ENCODE assay signal across 19 cellular contexts in the genomic region with DNA sequence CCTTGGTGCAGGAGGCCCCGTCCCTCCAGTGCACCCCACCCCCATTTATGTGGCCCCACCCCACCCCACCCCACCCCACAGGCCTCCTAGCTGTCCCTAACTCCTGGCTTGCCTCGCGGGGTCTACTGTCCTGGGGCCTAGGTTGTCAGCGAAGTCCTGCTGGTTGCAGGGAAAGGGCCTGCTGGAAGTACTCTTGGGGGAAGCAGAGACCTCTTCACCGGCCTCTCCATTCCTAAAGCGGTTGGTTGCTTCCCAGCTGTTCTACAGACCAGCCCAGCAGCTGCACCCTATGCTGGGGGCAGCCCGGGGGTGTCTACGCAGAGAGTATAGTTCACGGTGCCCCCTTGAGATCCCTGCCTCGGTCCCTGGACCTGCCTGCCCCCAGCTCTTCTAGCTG. TPM values are rescaled to one million over a fixed set of nuclear protein-coding genes. Genes with fewer than 3 reads are reported as not detected.
DNase-seq lines count a peak whose midpoint lies in the region; ATAC-seq and TF ChIP-seq lines count a peak whose summit lies in the region.
"Had no signal": no experiment of that assay in that cellular context is flagged by ENCODE, and none has a peak within 500 bp of the region (broad histone marks: within the 10 kb centered on the region; RNA-seq: fewer than 3 reads in every experiment).

No MANE protein-coding gene starts in this region.

- no peak for DNase-seq in HCT116 (ENCODE audit: low read depth, low spot score)
- no peak for DNase-seq in foreskin keratinocyte
- DNase-seq in NCI-H1930 (lab: John Stamatoyannopoulos, UW): no peak
- DNase-seq in brain microvascular endothelial cell: no peak
- no peak for DNase-seq in SK-N-DZ (ENCODE audit: low spot score)
- DNase-seq in activated CD8-positive, alpha-beta memory T cell treated with anti-CD3 and anti-CD28 coated beads, Interleukin-2, amount 50 U/mL, for 4 hours: no peak
- DNase-seq: C1 segment of cervical spinal cord, DMS 273 treated with DMSO at 0.1 percent for 48 hours, GDM1, KG1, NCI-H1417 treated with DMSO at 0.1 percent for 48 hours, NCI-H2029 treated with DMSO at 0.1 percent for 48 hours, NCI-H510A, SHP77 had no signal

- no TSS peak for BruUV-seq in HCT116 (replicated peaks; lab: Mats Ljungman, UMichigan)

- no peaks in the 10 kb centered on the region for H3K9me3 ChIP-seq in HCT116 (ENCODE audit: control insufficient read depth in 1 of 2, insufficient read depth in 1 of 2, low read depth in 1 of 2, low read length in 2 of 2)
- H3K9me3 ChIP-seq: A549 had no signal

- H3K79me2 ChIP-seq in HCT116 (ENCODE audit: insufficient read depth, low read length): peaks cover 10% of the 10 kb centered on the region; the same call in 1 of the 2 replicates

- in situ Hi-C loops in brain microvascular endothelial cell (cut with HindIII; ENCODE audit: low pct_ligation_motif_present, low sequenced_read_pairs): no loop called here

- intact Hi-C loops in HCT116 (cut with micrococcal nuclease): no loop called here

- H3K4me3 ChIP-seq in HCT116 (replicated peaks in 1 of 2; ENCODE audit: low read depth in 1 of 2, low read length in 2 of 2) (no peak overlapping the region), brain microvascular endothelial cell (ENCODE audit: low read depth, low read length) (no peak overlapping the region)
- H3K4me3 ChIP-seq: A549, GM12878 had no signal

- no peak for TF ChIP-seq RAD21 in HCT116 (IDR thresholded peaks at IDR 0.05; ENCODE audit: low read depth)

- no peak overlapping the region for H2AFZ ChIP-seq in HCT116 (ENCODE audit: low read depth, low read length, poor library complexity, severe bottlenecking)

- no peaks in the 10 kb centered on the region for H4K20me1 ChIP-seq in HCT116 (ENCODE audit: insufficient read depth)

- no peaks in the 10 kb centered on the region for H3K9me2 ChIP-seq in HCT116 (ENCODE audit: insufficient read depth)

- POLR2A ChIA-PET in HCT116 (lab: Charles Lee): no interaction called here

- H3K9ac ChIP-seq in HCT116 (ENCODE audit: low read length): no peak overlapping the region

- H3K27ac ChIP-seq in HCT116 (ENCODE audit: low read depth, low read length) (peak overlapping the region; percentile 24; the same call in 1 of the 2 replicates), VCaP (0 out of 2 replicates have a peak overlapping the region, but pooled peaks have one; percentile 19), foreskin keratinocyte (peak overlapping the region; percentile 43), temporal lobe (ENCODE audit: low read depth, low read length) (peak overlapping the region; percentile 36), brain microvascular endothelial cell (no peak overlapping the region)

- H3K4me2 ChIP-seq in HCT116 (ENCODE audit: low read length): no peak overlapping the region
- H3K4me2 ChIP-seq: A549 had no signal

- TF ChIP-seq POLR2A in HCT116 (IDR thresholded peaks at IDR 0.05; ENCODE audit: borderline replicate concordance, extremely low read depth, insufficient read depth, insufficient read length): no peak

- peaks cover 8 to 30% of the 10 kb centered on the region in 2 experiments; a peak in 2 of 4 replicates for H3K36me3 ChIP-seq in HCT116 (ENCODE audit: control insufficient read depth in 1 of 2, insufficient read depth in 2 of 2, low read length in 2 of 2)
- peaks cover 3% of the 10 kb centered on the region for H3K36me3 ChIP-seq in brain microvascular endothelial cell (replicated peaks)

- TF ChIP-seq CTCF in HCT116 (IDR thresholded peaks at IDR 0.05 in 2 of 3, conservative IDR thresholded peaks at IDR 0.05 in 1 of 3; ENCODE audit: borderline replicate concordance in 1 of 3, insufficient read depth in 1 of 3, low read depth in 2 of 3, low read length in 2 of 3) (no peak), VCaP (conservative IDR thresholded peaks at IDR 0.05) (no peak), foreskin keratinocyte (conservative IDR thresholded peaks at IDR 0.05) (no peak), brain microvascular endothelial cell (IDR thresholded peaks at IDR 0.05; ENCODE audit: low read depth, low read length, missing control alignments) (no peak)

- H3K27me3 ChIP-seq in HCT116 (ENCODE audit: insufficient read depth, low read length) (no peaks in the 10 kb centered on the region), foreskin keratinocyte (no peaks in the 10 kb centered on the region), brain microvascular endothelial cell (replicated peaks) (no peaks in the 10 kb centered on the region)

- no peak for ATAC-seq in HCT116
- ATAC-seq in foreskin keratinocyte: no peak
- ATAC-seq: HepG2 had no signal

- H3K4me1 ChIP-seq in HCT116 (ENCODE audit: control insufficient read depth in 1 of 2, insufficient read depth in 2 of 2, low read length in 2 of 2): peaks cover 53 to 71% of the 10 kb centered on the region in 2 experiments
- H3K4me1 ChIP-seq in foreskin keratinocyte: peaks cover 29% of the 10 kb centered on the region

- CTCF ChIA-PET in HCT116 (lab: Charles Lee): no interaction called here

- RAD21 ChIA-PET in HCT116 (lab: Charles Lee; ENCODE audit: low non-redundant PET in 1 of 2, low total read pairs in 2 of 2, uncharacterized antibody in 2 of 2, unreplicated experiment in 2 of 2): interaction anchor here in 1 of 2 experiments (0.6 to 0.8 kb wide), 2 partner anchors 51 to 67 kb away, joined by 5 to 6 read pairs; no protein-coding TSS in a partner anchor

TF ChIP-seq in HCT116, 20 proteins besides CTCF, POLR2A, EP300 and RAD21:
- TF ChIP-seq TCF7L2 (IDR thresholded peaks at IDR 0.05; ENCODE audit: borderline replicate concordance, extremely low read depth, insufficient read depth, insufficient read length): no peak
- no peak for TF ChIP-seq EZH2 (IDR thresholded peaks at IDR 0.05)
- no peak for TF ChIP-seq CEBPB (IDR thresholded peaks at IDR 0.05; ENCODE audit: low read depth)
- no peak for TF ChIP-seq POLR2AphosphoS5 (IDR thresholded peaks at IDR 0.05; ENCODE audit: low read depth, low read length)
- TF ChIP-seq YY1 (IDR thresholded peaks at IDR 0.05; ENCODE audit: extremely low read depth, insufficient replicate concordance, low read depth, low read length): no peak
- no peak for TF ChIP-seq SRF (IDR thresholded peaks at IDR 0.05; ENCODE audit: low read depth)
- TF ChIP-seq SIN3A (IDR thresholded peaks at IDR 0.05; ENCODE audit: low read depth): no peak
- TF ChIP-seq ZNF274 (IDR thresholded peaks at IDR 0.05; ENCODE audit: low read depth, low read length): no peak
- no peak for TF ChIP-seq JUND (IDR thresholded peaks at IDR 0.05)
- no peak for TF ChIP-seq CBX3 (IDR thresholded peaks at IDR 0.05; ENCODE audit: low read depth)
- no peak for TF ChIP-seq EGR1 (IDR thresholded peaks at IDR 0.05; ENCODE audit: low read depth)
- TF ChIP-seq SP1 (IDR thresholded peaks at IDR 0.05; ENCODE audit: low read depth): no peak
- no peak for TF ChIP-seq ELF1 (IDR thresholded peaks at IDR 0.05; ENCODE audit: borderline replicate concordance, low read depth)
- TF ChIP-seq ATF3 (IDR thresholded peaks at IDR 0.05): no peak
- no peak for TF ChIP-seq EZH2phosphoT487 (IDR thresholded peaks at IDR 0.05; ENCODE audit: borderline replicate concordance)
- TF ChIP-seq, protein P1, sequence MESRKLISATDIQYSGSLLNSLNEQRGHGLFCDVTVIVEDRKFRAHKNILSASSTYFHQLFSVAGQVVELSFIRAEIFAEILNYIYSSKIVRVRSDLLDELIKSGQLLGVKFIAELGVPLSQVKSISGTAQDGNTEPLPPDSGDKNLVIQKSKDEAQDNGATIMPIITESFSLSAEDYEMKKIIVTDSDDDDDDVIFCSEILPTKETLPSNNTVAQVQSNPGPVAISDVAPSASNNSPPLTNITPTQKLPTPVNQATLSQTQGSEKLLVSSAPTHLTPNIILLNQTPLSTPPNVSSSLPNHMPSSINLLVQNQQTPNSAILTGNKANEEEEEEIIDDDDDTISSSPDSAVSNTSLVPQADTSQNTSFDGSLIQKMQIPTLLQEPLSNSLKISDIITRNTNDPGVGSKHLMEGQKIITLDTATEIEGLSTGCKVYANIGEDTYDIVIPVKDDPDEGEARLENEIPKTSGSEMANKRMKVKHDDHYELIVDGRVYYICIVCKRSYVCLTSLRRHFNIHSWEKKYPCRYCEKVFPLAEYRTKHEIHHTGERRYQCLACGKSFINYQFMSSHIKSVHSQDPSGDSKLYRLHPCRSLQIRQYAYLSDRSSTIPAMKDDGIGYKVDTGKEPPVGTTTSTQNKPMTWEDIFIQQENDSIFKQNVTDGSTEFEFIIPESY (IDR thresholded peaks at IDR 0.05; ENCODE audit: extremely low read depth, insufficient replicate concordance, low read length): no peak
- no peak for TF ChIP-seq FOSL1 (IDR thresholded peaks at IDR 0.05; ENCODE audit: low read depth)
TF ChIP-seq in HCT116: peak in this region for 0.

RNA-seq across cellular contexts. Expression of gene BAIAP2, which starts 56.2 kb away (rescaled TPM):
- total RNA-seq in HCT116 (2021; ENCODE audit: unreplicated experiment): 105 TPM
- polyA plus RNA-seq in HCT116 (2012): 93.4 and 95.1 TPM in 2 replicates
- 104 and 106 TPM in 2 replicates for total RNA-seq in foreskin keratinocyte
- 117 and 118 TPM in 2 replicates for polyA plus RNA-seq in foreskin keratinocyte
- 20.2 TPM for total RNA-seq in temporal lobe
- 26.1 and 29.6 TPM in 2 replicates for polyA plus RNA-seq in SK-N-DZ (2014; cell fraction: cytosol; rRNA removed)
- polyA plus RNA-seq in SK-N-DZ (2014; cell fraction: nucleus; rRNA removed): 37.3 and 59.3 TPM in 2 replicates
